34 cellular contexts compared by ENCODE assay signal in genomic region chr14:62432955-62433354, GRCh38.
"Had no signal": no experiment of that assay in that cellular context is flagged by ENCODE, and none has a peak within 500 bp of the region (broad histone marks: within the 10 kb centered on the region; RNA-seq: fewer than 3 reads in every experiment).

No MANE protein-coding gene starts in this region.

- H3K4me1 ChIP-seq: adrenal gland, ascending aorta, body of pancreas, breast epithelium had no signal

- H3K4me3 ChIP-seq: adrenal gland, ascending aorta, body of pancreas, breast epithelium, cardiac muscle cell had no signal

- H3K36me3 ChIP-seq: adrenal gland, ascending aorta, brain microvascular endothelial cell, breast epithelium, cardiac muscle cell had no signal

- FAIRE-seq: astrocyte, bronchial epithelial cell had no signal

- H3K27me3 ChIP-seq: adrenal gland, ascending aorta, body of pancreas, brain microvascular endothelial cell, breast epithelium, cardiac muscle cell had no signal

- H3K27ac ChIP-seq: adrenal gland, ascending aorta, body of pancreas, brain microvascular endothelial cell, breast epithelium, cardiac muscle cell had no signal

- DNase-seq: activated effector memory CD4-positive, alpha-beta T cell treated with anti-CD3 and anti-CD28 coated beads, Interleukin-2, amount 50 U/mL, for 16 hours; activated effector memory CD4-positive, alpha-beta T cell treated with Interleukin-2 at 50 U/mL for 16 hours; activated gamma-delta T cell; activated gamma-delta T cell treated with Interleukin-2 at 50 U/mL for 16 hours; activated naive CD4-positive, alpha-beta T cell; activated naive CD4-positive, alpha-beta T cell treated with anti-CD3 and anti-CD28 coated beads for 36 hours; activated naive CD4-positive, alpha-beta T cell treated with anti-CD3 and anti-CD28 coated beads, Interleukin-2, amount 10 ng/mL, durations not matched to agents 7 days and 5 days; activated naive CD4-positive, alpha-beta T cell treated with anti-CD3 and anti-CD28 coated beads, Interleukin-2, amount 50 U/mL, for 16 hours; activated naive CD4-positive, alpha-beta T cell treated with Interleukin-2 at 50 U/mL for 16 hours; activated naive CD8-positive, alpha-beta T cell treated with anti-CD3 and anti-CD28 coated beads for 36 hours; activated naive CD8-positive, alpha-beta T cell treated with anti-CD3 and anti-CD28 coated beads, Interleukin-2, amount 10 ng/mL, durations not matched to agents 7 days and 5 days; activated naive CD8-positive, alpha-beta T cell treated with anti-CD3 and anti-CD28 coated beads, Interleukin-2, amount 50 U/mL, for 24 hours; activated T-cell treated with anti-CD3 and anti-CD28 coated beads, Interleukin-2, amount 50 U/mL, for 1 hour; activated T-cell treated with anti-CD3 and anti-CD28 coated beads, Interleukin-2, amount 50 U/mL, for 24 hours; activated T-cell treated with anti-CD3 and anti-CD28 coated beads, Interleukin-2, amount 50 U/mL, for 4 hours; activated T-cell treated with anti-CD3 and anti-CD28 coated beads, Interleukin-2, amount 50 U/mL, for 48 hours; activated T-cell treated with anti-CD3 and anti-CD28 coated beads, Interleukin-2, amount 50 U/mL, for 72 hours; adrenal gland; amniotic stem cell; amygdala; anterior cingulate cortex; aorta; body of pancreas; brain microvascular endothelial cell; caudate nucleus; central memory CD4-positive, alpha-beta T cell; cerebellar nuclear complex had no signal

- ATAC-seq: activated naive CD4-positive, alpha-beta T cell treated with anti-CD3 and anti-CD28 coated beads, Interleukin-2, amount 50 U/mL, for 72 hours; activated naive CD8-positive, alpha-beta T cell treated with anti-CD3 and anti-CD28 coated beads, Interleukin-2, amount 50 U/mL, for 24 hours; activated T-cell treated with anti-CD3 and anti-CD28 coated beads, Interleukin-2, amount 50 U/mL, for 4 hours; activated T-cell treated with anti-CD3 and anti-CD28 coated beads, Interleukin-2, amount 50 U/mL, for 72 hours; activated T-helper 17 cell treated with anti-CD3 and anti-CD28 coated beads, Interleukin-2, amount 50 U/mL, for 72 hours; body of pancreas had no signal
